ENCODE assay signal across 29 cellular contexts in the genomic region with DNA sequence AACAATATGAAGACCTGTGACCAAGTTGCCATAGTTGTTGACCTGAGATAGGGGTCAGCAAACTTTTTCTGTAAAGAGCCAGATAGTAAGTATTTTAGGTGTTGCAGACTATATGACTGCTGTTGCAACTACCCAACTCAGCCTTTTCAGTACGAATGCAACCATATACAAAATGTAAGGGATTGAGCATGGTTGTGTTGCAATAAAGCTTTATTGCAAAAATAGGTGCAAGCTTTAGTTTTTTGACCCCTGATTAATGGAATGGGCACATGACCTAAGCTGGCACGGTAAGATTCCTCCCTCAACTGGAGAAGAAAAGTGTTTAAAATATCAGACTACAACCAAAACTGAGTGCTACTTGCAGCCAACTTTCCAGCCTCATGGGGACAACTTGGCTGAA.
"Had no signal": no experiment of that assay in that cellular context is flagged by ENCODE, and none has a peak within 500 bp of the region (broad histone marks: within the 10 kb centered on the region; RNA-seq: fewer than 3 reads in every experiment).

No MANE protein-coding gene starts in this region.

- H3K4me1 ChIP-seq: colonic mucosa had no signal

- ATAC-seq: effector memory CD8-positive, alpha-beta T cell; esophagus mucosa; foreskin keratinocyte; gastrocnemius medialis; gastroesophageal sphincter; heart left ventricle; heart right ventricle had no signal

- H3K27me3 Mint-ChIP-seq: dendritic cell treated with granulocyte-macrophage colony-stimulating factor and Interleukin-4, amounts not matched to agents 40 ng/mL and 50 ng/mL, for 4 days had no signal

- DNase-seq: colonic mucosa; cortex of kidney; dermis blood vessel endothelial cell; dorsolateral prefrontal cortex; effector CD4-positive, alpha-beta T cell; effector CD8-positive, alpha-beta T cell; effector memory CD4-positive, alpha-beta T cell; effector memory CD8-positive, alpha-beta T cell; endodermal cell; erythroblast; esophagus squamous epithelium; foreskin fibroblast; foreskin keratinocyte; foreskin melanocyte; gastrocnemius medialis; glutamatergic neuron; head of caudate nucleus; heart left ventricle; heart right ventricle had no signal

- H3K9me3 ChIP-seq: colonic mucosa, esophagus squamous epithelium, gastrocnemius medialis had no signal

- H3K9me3 Mint-ChIP-seq: dendritic cell treated with granulocyte-macrophage colony-stimulating factor and Interleukin-4, amounts not matched to agents 40 ng/mL and 50 ng/mL, for 4 days; effector memory CD8-positive, alpha-beta T cell; endodermal cell had no signal

- H3K4me1 Mint-ChIP-seq: endodermal cell had no signal

- H3K36me3 ChIP-seq: colonic mucosa, esophagus muscularis mucosa, esophagus squamous epithelium, gastrocnemius medialis, gastroesophageal sphincter, heart left ventricle, heart right ventricle had no signal

- H3K27ac ChIP-seq: colonic mucosa, coronary artery, dorsolateral prefrontal cortex, epithelial cell of prostate, esophagus muscularis mucosa, esophagus squamous epithelium, foreskin keratinocyte, gastrocnemius medialis, gastroesophageal sphincter, heart left ventricle, heart right ventricle had no signal

- FAIRE-seq: colon, endometrium, endothelial cell of umbilical vein, frontal cortex had no signal

- H3K27ac Mint-ChIP-seq: dendritic cell treated with granulocyte-macrophage colony-stimulating factor and Interleukin-4, amounts not matched to agents 40 ng/mL and 50 ng/mL, for 4 days; effector memory CD8-positive, alpha-beta T cell; endodermal cell had no signal

- H3K4me3 Mint-ChIP-seq: dendritic cell treated with granulocyte-macrophage colony-stimulating factor and Interleukin-4, amounts not matched to agents 40 ng/mL and 50 ng/mL, for 4 days; effector memory CD8-positive, alpha-beta T cell; endodermal cell had no signal

- H3K4me3 ChIP-seq: colonic mucosa, coronary artery, dorsolateral prefrontal cortex, esophagus muscularis mucosa, esophagus squamous epithelium, gastrocnemius medialis, gastroesophageal sphincter, heart left ventricle, heart right ventricle had no signal

- H3K27me3 ChIP-seq: colonic mucosa, dorsolateral prefrontal cortex, esophagus muscularis mucosa, esophagus squamous epithelium, foreskin keratinocyte, gastrocnemius medialis, gastroesophageal sphincter, heart left ventricle, heart right ventricle had no signal
